Comparison of ENCODE assay signal across 1 cellular context in genomic region chr1:84996846-84997666, GRCh38.
TF ChIP-seq lines count a peak whose summit lies in the region.

TSS of gene MCOLN2 (minus strand) at chr1:84997113. CDS start at chr1:84996872, 241 bp downstream.

TF ChIP-seq in GM23338, 12 proteins besides CTCF, POLR2A, EP300 and RAD21 (continued from another document):
- TF ChIP-seq, protein P1, sequence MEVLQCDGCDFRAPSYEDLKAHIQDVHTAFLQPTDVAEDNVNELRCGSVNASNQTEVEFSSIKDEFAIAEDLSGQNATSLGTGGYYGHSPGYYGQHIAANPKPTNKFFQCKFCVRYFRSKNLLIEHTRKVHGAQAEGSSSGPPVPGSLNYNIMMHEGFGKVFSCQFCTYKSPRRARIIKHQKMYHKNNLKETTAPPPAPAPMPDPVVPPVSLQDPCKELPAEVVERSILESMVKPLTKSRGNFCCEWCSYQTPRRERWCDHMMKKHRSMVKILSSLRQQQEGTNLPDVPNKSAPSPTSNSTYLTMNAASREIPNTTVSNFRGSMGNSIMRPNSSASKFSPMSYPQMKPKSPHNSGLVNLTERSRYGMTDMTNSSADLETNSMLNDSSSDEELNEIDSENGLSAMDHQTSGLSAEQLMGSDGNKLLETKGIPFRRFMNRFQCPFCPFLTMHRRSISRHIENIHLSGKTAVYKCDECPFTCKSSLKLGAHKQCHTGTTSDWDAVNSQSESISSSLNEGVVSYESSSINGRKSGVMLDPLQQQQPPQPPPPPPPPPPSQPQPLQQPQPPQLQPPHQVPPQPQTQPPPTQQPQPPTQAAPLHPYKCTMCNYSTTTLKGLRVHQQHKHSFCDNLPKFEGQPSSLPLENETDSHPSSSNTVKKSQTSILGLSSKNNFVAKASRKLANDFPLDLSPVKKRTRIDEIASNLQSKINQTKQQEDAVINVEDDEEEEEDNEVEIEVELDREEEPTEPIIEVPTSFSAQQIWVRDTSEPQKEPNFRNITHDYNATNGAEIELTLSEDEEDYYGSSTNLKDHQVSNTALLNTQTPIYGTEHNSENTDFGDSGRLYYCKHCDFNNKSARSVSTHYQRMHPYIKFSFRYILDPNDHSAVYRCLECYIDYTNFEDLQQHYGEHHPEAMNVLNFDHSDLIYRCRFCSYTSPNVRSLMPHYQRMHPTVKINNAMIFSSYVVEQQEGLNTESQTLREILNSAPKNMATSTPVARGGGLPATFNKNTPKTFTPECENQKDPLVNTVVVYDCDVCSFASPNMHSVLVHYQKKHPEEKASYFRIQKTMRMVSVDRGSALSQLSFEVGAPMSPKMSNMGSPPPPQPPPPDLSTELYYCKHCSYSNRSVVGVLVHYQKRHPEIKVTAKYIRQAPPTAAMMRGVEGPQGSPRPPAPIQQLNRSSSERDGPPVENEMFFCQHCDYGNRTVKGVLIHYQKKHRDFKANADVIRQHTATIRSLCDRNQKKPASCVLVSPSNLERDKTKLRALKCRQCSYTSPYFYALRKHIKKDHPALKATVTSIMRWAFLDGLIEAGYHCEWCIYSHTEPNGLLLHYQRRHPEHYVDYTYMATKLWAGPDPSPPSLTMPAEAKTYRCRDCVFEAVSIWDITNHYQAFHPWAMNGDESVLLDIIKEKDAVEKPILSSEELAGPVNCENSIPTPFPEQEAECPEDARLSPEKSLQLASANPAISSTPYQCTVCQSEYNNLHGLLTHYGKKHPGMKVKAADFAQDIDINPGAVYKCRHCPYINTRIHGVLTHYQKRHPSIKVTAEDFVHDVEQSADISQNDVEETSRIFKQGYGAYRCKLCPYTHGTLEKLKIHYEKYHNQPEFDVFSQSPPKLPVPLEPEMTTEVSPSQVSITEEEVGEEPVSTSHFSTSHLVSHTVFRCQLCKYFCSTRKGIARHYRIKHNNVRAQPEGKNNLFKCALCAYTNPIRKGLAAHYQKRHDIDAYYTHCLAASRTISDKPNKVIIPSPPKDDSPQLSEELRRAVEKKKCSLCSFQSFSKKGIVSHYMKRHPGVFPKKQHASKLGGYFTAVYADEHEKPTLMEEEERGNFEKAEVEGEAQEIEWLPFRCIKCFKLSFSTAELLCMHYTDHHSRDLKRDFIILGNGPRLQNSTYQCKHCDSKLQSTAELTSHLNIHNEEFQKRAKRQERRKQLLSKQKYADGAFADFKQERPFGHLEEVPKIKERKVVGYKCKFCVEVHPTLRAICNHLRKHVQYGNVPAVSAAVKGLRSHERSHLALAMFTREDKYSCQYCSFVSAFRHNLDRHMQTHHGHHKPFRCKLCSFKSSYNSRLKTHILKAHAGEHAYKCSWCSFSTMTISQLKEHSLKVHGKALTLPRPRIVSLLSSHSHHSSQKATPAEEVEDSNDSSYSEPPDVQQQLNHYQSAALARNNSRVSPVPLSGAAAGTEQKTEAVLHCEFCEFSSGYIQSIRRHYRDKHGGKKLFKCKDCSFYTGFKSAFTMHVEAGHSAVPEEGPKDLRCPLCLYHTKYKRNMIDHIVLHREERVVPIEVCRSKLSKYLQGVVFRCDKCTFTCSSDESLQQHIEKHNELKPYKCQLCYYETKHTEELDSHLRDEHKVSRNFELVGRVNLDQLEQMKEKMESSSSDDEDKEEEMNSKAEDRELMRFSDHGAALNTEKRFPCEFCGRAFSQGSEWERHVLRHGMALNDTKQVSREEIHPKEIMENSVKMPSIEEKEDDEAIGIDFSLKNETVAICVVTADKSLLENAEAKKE (CRISPR knock-in tag; IDR thresholded peaks at IDR 0.05), result no peak
- TF ChIP-seq ZNF331 (CRISPR knock-in tag; IDR thresholded peaks at IDR 0.05; ENCODE audit: low read depth) (no peak), EZH2phosphoT487 (IDR thresholded peaks at IDR 0.05; ENCODE audit: unreplicated experiment) (peak; percentile 31), ETS1 (IDR thresholded peaks at IDR 0.05) (no peak), POLR2AphosphoS5 (IDR thresholded peaks at IDR 0.05; ENCODE audit: low read depth) (peak; percentile 52), CREB1 (CRISPR knock-in tag; IDR thresholded peaks at IDR 0.05; ENCODE audit: low read depth) (0 out of 2 replicates have a peak, but pooled peaks have one; percentile 10), EZH2 (IDR thresholded peaks at IDR 0.05; ENCODE audit: low read depth, unreplicated experiment) (no peak), JUNB (IDR thresholded peaks at IDR 0.05; ENCODE audit: unreplicated experiment) (no peak), NANOG (IDR thresholded peaks at IDR 0.05; ENCODE audit: borderline replicate concordance) (no peak)
